15 cellular contexts compared by ENCODE assay signal in the genomic region with DNA sequence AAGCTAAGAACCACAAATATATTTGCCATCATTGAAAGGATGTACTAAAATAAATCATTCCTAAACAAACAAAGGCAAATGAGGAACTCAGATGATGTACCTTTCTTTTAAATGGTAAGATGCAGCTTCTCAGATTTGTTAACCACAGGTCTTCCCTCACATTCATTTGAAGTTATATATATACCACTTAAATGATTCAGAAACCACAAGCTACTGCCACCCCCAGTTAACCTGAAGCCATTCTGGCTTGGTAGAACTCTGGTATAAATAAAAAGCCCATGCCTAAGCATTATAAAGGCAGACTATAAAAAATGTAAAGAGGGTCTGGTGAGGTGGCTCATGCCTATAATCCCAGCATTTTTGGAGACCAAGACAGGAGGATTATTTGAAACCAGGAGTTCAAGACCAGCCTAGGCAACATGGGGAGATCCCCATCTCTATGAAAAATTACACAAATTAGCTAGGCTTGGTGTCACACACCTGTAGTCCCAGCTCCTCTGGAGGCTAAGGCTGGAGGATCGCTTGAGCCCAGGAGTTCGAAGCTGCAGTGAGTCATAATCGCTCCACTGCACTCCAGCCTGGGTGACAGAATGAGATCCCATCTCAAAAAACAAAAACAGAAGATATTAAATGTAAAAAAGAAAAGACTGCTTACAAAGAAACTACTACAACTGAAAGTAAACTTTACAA.
"Had no signal": no experiment of that assay in that cellular context is flagged by ENCODE, and none has a peak within 500 bp of the region (broad histone marks: within the 10 kb centered on the region; RNA-seq: fewer than 3 reads in every experiment).

No MANE protein-coding gene starts in this region.

- H3K4me3 ChIP-seq: colonic mucosa, left lung, right atrium auricular region, tibial nerve, uterus had no signal

- DNase-seq: activated CD4-positive, alpha-beta T cell treated with anti-CD3 and anti-CD28 coated beads, Interleukin-2, amount 10 ng/mL, durations not matched to agents 24 days and 14 days; activated CD8-positive, alpha-beta T cell treated with anti-CD3 and anti-CD28 coated beads for 36 hours; activated naive CD4-positive, alpha-beta T cell; activated naive CD8-positive, alpha-beta T cell treated with anti-CD3 and anti-CD28 coated beads, Interleukin-2, amount 10 ng/mL, durations not matched to agents 7 days and 5 days; activated T-cell treated with anti-CD3 and anti-CD28 coated beads, Interleukin-2, amount 50 U/mL, for 1 hour; brain microvascular endothelial cell; central memory CD4-positive, alpha-beta T cell; colonic mucosa; glutamatergic neuron; hypothalamus; left lung; stimulated activated CD4-positive, alpha-beta T cell treated with anti-CD3 and anti-CD28 coated beads, Interleukin-2, amount 100 ng/mL, for 24 hours; uterus had no signal
